Comparison of ENCODE assay signal across 26 cellular contexts in genomic region chr19:6465663-6466062, GRCh38. TPM values are rescaled to one million over a fixed set of nuclear protein-coding genes. Genes with fewer than 3 reads are reported as not detected.
DNase-seq lines count a peak whose midpoint lies in the region; ATAC-seq, FAIRE-seq and TF ChIP-seq lines count a peak whose summit lies in the region.
"Had no signal": no experiment of that assay in that cellular context is flagged by ENCODE, and none has a peak within 500 bp of the region (broad histone marks: within the 10 kb centered on the region; RNA-seq: fewer than 3 reads in every experiment).

No MANE protein-coding gene starts in this region.

- intact Hi-C loops in activated naive CD4-positive, alpha-beta T cell treated with anti-CD3 and anti-CD28 coated beads for 36 hours (cut with micrococcal nuclease) = no loop called here
- intact Hi-C loops in activated CD4-positive, alpha-beta T cell treated with anti-CD3 and anti-CD28 coated beads, Interleukin-2, amount 10 ng/mL, durations not matched to agents 24 days and 14 days (cut with micrococcal nuclease) = no loop called here

- H3K27me3 ChIP-seq in bronchial epithelial cell (ENCODE audit: control insufficient read depth, insufficient read depth, low read length) = no peaks in the 10 kb centered on the region
- H3K27me3 ChIP-seq in mucosa of stomach (ENCODE audit: control insufficient read depth, insufficient read depth, low read length) = peaks cover 12% of the 10 kb centered on the region

- in situ Hi-C loops in GM13977 (cut with MboI; ENCODE audit: low pct_unique_long_range_greater_than_20kb, low sequenced_read_pairs, unreplicated experiment) = no loop called here

- CTCF ChIA-PET in activated naive CD4-positive, alpha-beta T cell treated with anti-CD3 and anti-CD28 coated beads for 36 hours (lab: Charles Lee) = no interaction called here

- no peak overlapping the region for H3K4me3 Mint-ChIP-seq in activated naive CD4-positive, alpha-beta T cell treated with anti-CD3 and anti-CD28 coated beads, Interleukin-2, amount 50 U/mL, for 24 hours
- no peak overlapping the region for H3K4me3 Mint-ChIP-seq in activated naive CD4-positive, alpha-beta T cell treated with anti-CD3 and anti-CD28 coated beads for 36 hours
- no peak overlapping the region for H3K4me3 Mint-ChIP-seq in activated CD4-positive, alpha-beta T cell treated with anti-CD3 and anti-CD28 coated beads, Interleukin-2, amount 10 ng/mL, durations not matched to agents 24 days and 14 days
- H3K4me3 Mint-ChIP-seq: HFFc6 had no signal

- H3K36me3 ChIP-seq in bronchial epithelial cell (ENCODE audit: control insufficient read depth, insufficient read depth, low read length) = peaks cover 10% of the 10 kb centered on the region
- H3K36me3 ChIP-seq in mucosa of stomach (ENCODE audit: control insufficient read depth, insufficient read depth, low read length) = no peaks in the 10 kb centered on the region

- H3K4me3 ChIP-seq in bronchial epithelial cell (ENCODE audit: low read depth, low read length) (no peak overlapping the region), mucosa of stomach (ENCODE audit: low read length) (no peak overlapping the region)
- H3K4me3 ChIP-seq: dorsolateral prefrontal cortex had no signal

- H3K9ac ChIP-seq in mucosa of stomach (ENCODE audit: low read length) = peak overlapping the region; percentile 98
- H3K9ac ChIP-seq: SK-N-SH had no signal

- no peaks in the 10 kb centered on the region for H3K27me3 Mint-ChIP-seq in activated naive CD4-positive, alpha-beta T cell treated with anti-CD3 and anti-CD28 coated beads, Interleukin-2, amount 50 U/mL, for 24 hours
- H3K27me3 Mint-ChIP-seq in activated naive CD4-positive, alpha-beta T cell treated with anti-CD3 and anti-CD28 coated beads for 36 hours (ENCODE audit: low read depth) = no peaks in the 10 kb centered on the region
- H3K27me3 Mint-ChIP-seq in activated CD4-positive, alpha-beta T cell treated with anti-CD3 and anti-CD28 coated beads, Interleukin-2, amount 10 ng/mL, durations not matched to agents 24 days and 14 days = no peaks in the 10 kb centered on the region
- H3K27me3 Mint-ChIP-seq: CD4-positive, alpha-beta memory T cell had no signal

- no peak for ATAC-seq in HG02623 (IDR thresholded peaks at IDR 0.05; ENCODE audit: unreplicated experiment)

- H3K36me3 Mint-ChIP-seq in activated naive CD4-positive, alpha-beta T cell treated with anti-CD3 and anti-CD28 coated beads, Interleukin-2, amount 50 U/mL, for 24 hours = peaks cover 8% of the 10 kb centered on the region
- peaks cover 9% of the 10 kb centered on the region for H3K36me3 Mint-ChIP-seq in activated naive CD4-positive, alpha-beta T cell treated with anti-CD3 and anti-CD28 coated beads for 36 hours (ENCODE audit: low read depth)
- peaks cover 21% of the 10 kb centered on the region for H3K36me3 Mint-ChIP-seq in activated CD4-positive, alpha-beta T cell treated with anti-CD3 and anti-CD28 coated beads, Interleukin-2, amount 10 ng/mL, durations not matched to agents 24 days and 14 days (ENCODE audit: low read depth)

- peak overlapping the region; percentile 87 for H3K27ac Mint-ChIP-seq in activated naive CD4-positive, alpha-beta T cell treated with anti-CD3 and anti-CD28 coated beads, Interleukin-2, amount 50 U/mL, for 24 hours
- H3K27ac Mint-ChIP-seq in activated naive CD4-positive, alpha-beta T cell treated with anti-CD3 and anti-CD28 coated beads for 36 hours = no peak overlapping the region
- H3K27ac Mint-ChIP-seq in activated CD4-positive, alpha-beta T cell treated with anti-CD3 and anti-CD28 coated beads, Interleukin-2, amount 10 ng/mL, durations not matched to agents 24 days and 14 days = no peak overlapping the region
- H3K27ac Mint-ChIP-seq: HFFc6 had no signal

- TF ChIP-seq CTCF in bronchial epithelial cell (IDR thresholded peaks at IDR 0.05; ENCODE audit: insufficient read depth, low read length, severe bottlenecking) (no peak), GM13977 (IDR thresholded peaks at IDR 0.05; ENCODE audit: extremely low read depth, insufficient read depth, missing control alignments) (no peak)

- no peaks in the 10 kb centered on the region for H3K9me3 Mint-ChIP-seq in activated naive CD4-positive, alpha-beta T cell treated with anti-CD3 and anti-CD28 coated beads, Interleukin-2, amount 50 U/mL, for 24 hours
- no peaks in the 10 kb centered on the region for H3K9me3 Mint-ChIP-seq in activated naive CD4-positive, alpha-beta T cell treated with anti-CD3 and anti-CD28 coated beads for 36 hours
- no peaks in the 10 kb centered on the region for H3K9me3 Mint-ChIP-seq in activated CD4-positive, alpha-beta T cell treated with anti-CD3 and anti-CD28 coated beads, Interleukin-2, amount 10 ng/mL, durations not matched to agents 24 days and 14 days
- H3K9me3 Mint-ChIP-seq: CD4-positive, alpha-beta memory T cell; HFFc6; IgD-negative memory B cell had no signal

- H3K4me1 Mint-ChIP-seq in activated naive CD4-positive, alpha-beta T cell treated with anti-CD3 and anti-CD28 coated beads, Interleukin-2, amount 50 U/mL, for 24 hours = peaks cover 7% of the 10 kb centered on the region
- H3K4me1 Mint-ChIP-seq in activated naive CD4-positive, alpha-beta T cell treated with anti-CD3 and anti-CD28 coated beads for 36 hours (ENCODE audit: low read depth) = peaks cover 11% of the 10 kb centered on the region
- H3K4me1 Mint-ChIP-seq in activated CD4-positive, alpha-beta T cell treated with anti-CD3 and anti-CD28 coated beads, Interleukin-2, amount 10 ng/mL, durations not matched to agents 24 days and 14 days = peaks cover 3% of the 10 kb centered on the region

- peak; percentile 7 for FAIRE-seq in bronchial epithelial cell (lab: Jason Lieb, UNC)

- no peak for DNase-seq in activated naive CD4-positive, alpha-beta T cell treated with anti-CD3 and anti-CD28 coated beads for 36 hours
- no peak for DNase-seq in bronchial epithelial cell (ENCODE audit: low read depth)
- no peak for DNase-seq in GM13977 (ENCODE audit: low spot score)
- DNase-seq in activated CD4-positive, alpha-beta T cell treated with anti-CD3 and anti-CD28 coated beads, Interleukin-2, amount 10 ng/mL, durations not matched to agents 24 days and 14 days = no peak
- no peak for DNase-seq in NCI-H2171 treated with DMSO at 0.1 percent for 48 hours (lab: John Stamatoyannopoulos, UW)
- DNase-seq: activated CD4-positive, alpha-beta T cell treated with anti-CD3 and anti-CD28 coated beads for 48 hours; activated gamma-delta T cell treated with Interleukin-2 at 50 U/mL for 16 hours; activated T-cell treated with anti-CD3 and anti-CD28 coated beads, Interleukin-2, amount 50 U/mL, for 1 hour; CD4-positive, alpha-beta memory T cell; cerebellar nuclear complex; dorsolateral prefrontal cortex; HFFc6; midbrain; NCI-H510A; SK-N-SH; stimulated activated CD4-positive, alpha-beta T cell treated with anti-CD3 and anti-CD28 coated beads, Interleukin-15, amount 100 ng/mL, for 24 hours; stimulated activated naive CD4-positive, alpha-beta T cell treated with Interleukin-2 at 50 U/mL for 16 hours had no signal

- no peaks in the 10 kb centered on the region for H3K9me3 ChIP-seq in mucosa of stomach (ENCODE audit: control insufficient read depth, low read length)
- H3K9me3 ChIP-seq: left lung, SK-N-SH had no signal

- H3K4me1 ChIP-seq in mucosa of stomach (ENCODE audit: control insufficient read depth, insufficient read depth, low read length) = peaks cover 34% of the 10 kb centered on the region

RNA-seq across cellular contexts. Expression of gene CRB3, which starts 1.6 kb away (rescaled TPM):
- 1 to 10 TPM; 1.2 to 1.4 TPM for total RNA-seq in activated naive CD4-positive, alpha-beta T cell treated with anti-CD3 and anti-CD28 coated beads for 36 hours
- 49.5 and 90.9 TPM in 2 replicates for total RNA-seq in bronchial epithelial cell
- total RNA-seq in activated CD4-positive, alpha-beta T cell treated with anti-CD3 and anti-CD28 coated beads, Interleukin-2, amount 10 ng/mL, durations not matched to agents 24 days and 14 days = 0.26 and 0.33 TPM in 2 replicates
- total RNA-seq: A172, HFFc6, posterior vena cava had no signal

RNA-seq across cellular contexts. Expression of gene SLC25A23, which starts 6.1 kb away (rescaled TPM):
- 10 to 100 TPM; 16.2 to 18.2 TPM for total RNA-seq in activated naive CD4-positive, alpha-beta T cell treated with anti-CD3 and anti-CD28 coated beads for 36 hours
- total RNA-seq in bronchial epithelial cell = 18.1 and 36.9 TPM in 2 replicates
- 21.0 and 22.0 TPM in 2 replicates for total RNA-seq in activated CD4-positive, alpha-beta T cell treated with anti-CD3 and anti-CD28 coated beads, Interleukin-2, amount 10 ng/mL, durations not matched to agents 24 days and 14 days

RNA-seq across cellular contexts. Expression of gene DENND1C, which starts 15.9 kb away (rescaled TPM):
- total RNA-seq in activated naive CD4-positive, alpha-beta T cell treated with anti-CD3 and anti-CD28 coated beads for 36 hours = 10 to 100 TPM; 55.7 to 57.9 TPM
- total RNA-seq in bronchial epithelial cell = under 0.01 TPM in 1 of 2 replicates, not detected in the other
- total RNA-seq in activated CD4-positive, alpha-beta T cell treated with anti-CD3 and anti-CD28 coated beads, Interleukin-2, amount 10 ng/mL, durations not matched to agents 24 days and 14 days = 63.7 and 67.6 TPM in 2 replicates
- total RNA-seq: A172, HFFc6 had no signal

RNA-seq across cellular contexts. Expression of gene SLC25A41, which starts 32.1 kb away (rescaled TPM):
- not detected for total RNA-seq in activated naive CD4-positive, alpha-beta T cell treated with anti-CD3 and anti-CD28 coated beads for 36 hours
- not detected in 2 replicates for total RNA-seq in bronchial epithelial cell
- total RNA-seq in activated CD4-positive, alpha-beta T cell treated with anti-CD3 and anti-CD28 coated beads, Interleukin-2, amount 10 ng/mL, durations not matched to agents 24 days and 14 days = 0.19 and 0.24 TPM in 2 replicates
- total RNA-seq: CD4-positive, alpha-beta memory T cell; HFFc6; OCI-LY7; urinary bladder had no signal

RNA-seq across cellular contexts. Expression of gene TUBB4A, which starts 36.4 kb away (rescaled TPM):
- total RNA-seq in activated naive CD4-positive, alpha-beta T cell treated with anti-CD3 and anti-CD28 coated beads for 36 hours = 1 to 10 TPM; 6.4 to 7.0 TPM
- not detected in 2 replicates for total RNA-seq in bronchial epithelial cell
- total RNA-seq in activated CD4-positive, alpha-beta T cell treated with anti-CD3 and anti-CD28 coated beads, Interleukin-2, amount 10 ng/mL, durations not matched to agents 24 days and 14 days = 2.8 and 3.3 TPM in 2 replicates
- total RNA-seq: HFFc6 had no signal

Comparison
In these comparisons a context has a peak if more than half of its experiments do, and no peak if none do; other contexts are left out.
1. RNA of gene CRB3, which starts 1.6 kb away (total RNA-seq): 49.5 to 90.9 TPM in bronchial epithelial cell; 1.2 to 1.4 TPM in activated naive CD4-positive, alpha-beta T cell treated with anti-CD3 and anti-CD28 coated beads for 36 hours and 0.26 to 0.33 TPM in activated CD4-positive, alpha-beta T cell treated with anti-CD3 and anti-CD28 coated beads, Interleukin-2, amount 10 ng/mL, durations not matched to agents 24 days and 14 days; every median in the first group is over 10 times any median in the second.
2. RNA of gene DENND1C, which starts 15.9 kb away (total RNA-seq): 63.7 to 67.6 TPM in activated CD4-positive, alpha-beta T cell treated with anti-CD3 and anti-CD28 coated beads, Interleukin-2, amount 10 ng/mL, durations not matched to agents 24 days and 14 days and 55.7 to 57.9 TPM in activated naive CD4-positive, alpha-beta T cell treated with anti-CD3 and anti-CD28 coated beads for 36 hours; under 0.01 TPM in bronchial epithelial cell; every median in the first group is over 10 times any median in the second.